ENCODE assay signal across 8 cellular contexts in genomic region chr11:83035070-83035854, GRCh38. TPM values are rescaled to one million over a fixed set of nuclear protein-coding genes. Genes with fewer than 3 reads are reported as not detected.
DNase-seq lines count a peak whose midpoint lies in the region; ATAC-seq and TF ChIP-seq lines count a peak whose summit lies in the region.
"Had no signal": no experiment of that assay in that cellular context is flagged by ENCODE, and none has a peak within 500 bp of the region (broad histone marks: within the 10 kb centered on the region; RNA-seq: fewer than 3 reads in every experiment).

No MANE protein-coding gene starts in this region.

- H3K27me3 ChIP-seq in PC-3 (ENCODE audit: low read length) = no peaks in the 10 kb centered on the region
- no peaks in the 10 kb centered on the region for H3K27me3 ChIP-seq in transverse colon

- intact Hi-C loops in PC-3 (cut with micrococcal nuclease) (no loop called here), transverse colon (cut with DNase I; ENCODE audit: low total_unique reads) (no loop called here)

- TF ChIP-seq EP300 in transverse colon (IDR thresholded peaks at IDR 0.05; ENCODE audit: low read depth) = no peak

- no peak overlapping the region for H3K4me3 ChIP-seq in PC-3 (ENCODE audit: low read length)
- H3K4me3 ChIP-seq in fibroblast of villous mesenchyme (ENCODE audit: low read depth, low read length) = no peak overlapping the region
- no peak overlapping the region for H3K4me3 ChIP-seq in transverse colon

- in situ Hi-C loops in transverse colon (cut with MboI; ENCODE audit: low pct_ligation_motif_present in 1 of 4, low pct_unique_long_range_greater_than_20kb in 1 of 4, low sequenced_read_pairs in 3 of 4) = no loop called here

- no peaks in the 10 kb centered on the region for H3F3A ChIP-seq in PC-3 (ENCODE audit: low read length, unreplicated experiment)

- no peaks in the 10 kb centered on the region for H3K9me3 ChIP-seq in PC-3 (ENCODE audit: low read length)
- no peaks in the 10 kb centered on the region for H3K9me3 ChIP-seq in transverse colon

- TF ChIP-seq CTCF in PC-3 (conservative IDR thresholded peaks at IDR 0.05; ENCODE audit: low read depth, low read length) = no peak
- TF ChIP-seq CTCF in fibroblast of villous mesenchyme (IDR thresholded peaks at IDR 0.05; ENCODE audit: insufficient read depth, low read depth, low read length) = no peak
- TF ChIP-seq CTCF in transverse colon (IDR thresholded peaks at IDR 0.05) = no peak

- peaks cover 21% of the 10 kb centered on the region for H3K4me1 ChIP-seq in PC-3 (ENCODE audit: insufficient read depth, low read length)
- H3K4me1 ChIP-seq in transverse colon = peaks cover 13 to 36% (median 21%) of the 10 kb centered on the region in 4 donors

- TF ChIP-seq POLR2A in transverse colon (IDR thresholded peaks at IDR 0.05) = no peak

- H3K36me3 ChIP-seq in PC-3 (ENCODE audit: low read depth, low read length) (no peaks in the 10 kb centered on the region), transverse colon (no peaks in the 10 kb centered on the region)

- POLR2A ChIA-PET in PC-3 (lab: Charles Lee; ENCODE audit: unreplicated experiment) = interaction anchor here (1.0 kb wide), 1 partner anchor 57 kb away, joined by 4 read pairs; no protein-coding TSS in a partner anchor

- H3K9me2 ChIP-seq in PC-3 (replicated peaks; ENCODE audit: low read length) = no peaks in the 10 kb centered on the region

- H4K20me1 ChIP-seq in PC-3 (ENCODE audit: low read length) = no peaks in the 10 kb centered on the region

- 0 out of 2 replicates have a peak overlapping the region, but pooled peaks have one; percentile 64 for H3K27ac ChIP-seq in PC-3 (ENCODE audit: low read length)
- peak overlapping the region; percentile 79 to 88 (median 85) for H3K27ac ChIP-seq in transverse colon

- BruUV-seq in PC-3 (replicated peaks; lab: Mats Ljungman, UMichigan) = no TSS peak

- no peak overlapping the region for H3K9ac ChIP-seq in PC-3 (ENCODE audit: low read length)

- DNase-seq in PC-3 (no peak), fibroblast of villous mesenchyme (ENCODE audit: low read depth) (peak; percentile 74), transverse colon (no peak), middle frontal gyrus (ENCODE audit: extremely low spot score, low spot score) (no peak)
- no peak for DNase-seq in stimulated activated naive CD4-positive, alpha-beta T cell treated with Interleukin-2 at 50 U/mL for 16 hours (lab: John Stamatoyannopoulos, UW)
- DNase-seq: activated CD4-positive, alpha-beta T cell treated with anti-CD3 and anti-CD28 coated beads, Interleukin-2, amount 10 ng/mL, durations not matched to agents 24 days and 14 days had no signal

- H2AFZ ChIP-seq in PC-3 (ENCODE audit: low read length) = no peak overlapping the region

- peak overlapping the region; percentile 72 for H3K4me2 ChIP-seq in PC-3 (ENCODE audit: low read length)

- CTCF ChIA-PET in PC-3 (lab: Charles Lee) = no interaction called here

- 0 out of 2 replicates have a peak, but pooled peaks cover 3% of the 10 kb centered on the region for H3K79me2 ChIP-seq in PC-3 (ENCODE audit: low read length)

- ATAC-seq in GM21717 (IDR thresholded peaks at IDR 0.05; ENCODE audit: unreplicated experiment) (peak; percentile 2), PC-3 (no peak), GM18858 (IDR thresholded peaks at IDR 0.05; ENCODE audit: unreplicated experiment) (no peak)

- 83% methylated on average over 6 of the region's 6 CpGs; no CpG with 5 or more reads in 1 of the 2 donors for WGBS in transverse colon (ENCODE audit: low coverage in 1 of 2), 2 donors

RNA-seq across cellular contexts. Expression of gene RAB30, which starts 36.4 kb away (rescaled TPM):
- total RNA-seq in PC-3 (2014; rRNA removed) (6.6 and 8.2 TPM in 2 replicates), fibroblast of villous mesenchyme (11.3 and 12.5 TPM in 2 replicates), transverse colon (10 to 100 TPM in 3 of 4 donors, 1 to 10 TPM in 1; 2.2 to 29.9 (median 14.5) TPM)
